ENCODE assay signal across 7 cellular contexts in the genomic region with DNA sequence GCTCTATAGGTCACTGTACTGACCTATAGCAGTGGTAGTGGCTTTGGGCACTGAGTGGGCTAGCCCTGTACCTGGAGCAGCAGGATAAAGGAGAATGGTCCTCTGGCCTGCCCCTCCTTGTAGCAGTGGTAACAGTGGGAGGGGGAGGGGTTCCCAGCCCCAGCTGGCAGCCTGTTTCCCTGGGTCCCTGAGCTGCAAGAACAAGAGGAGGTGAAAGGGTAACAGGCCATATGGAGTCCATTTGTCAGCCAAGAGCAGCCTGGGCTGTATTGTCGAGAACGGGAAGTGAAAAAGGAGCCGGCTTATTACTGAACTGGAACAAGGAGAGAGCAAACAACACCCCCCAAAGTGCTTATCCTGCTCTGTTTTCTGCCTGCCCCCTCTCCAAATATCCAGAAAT.
DNase-seq lines count a peak whose midpoint lies in the region; ATAC-seq and TF ChIP-seq lines count a peak whose summit lies in the region.

No MANE protein-coding gene starts in this region.

- peak overlapping the region; percentile 9 for H3K4me2 ChIP-seq in SU-DHL-6 (ENCODE audit: low read depth, low read length, poor library complexity, severe bottlenecking)
- no peak overlapping the region for H3K4me2 ChIP-seq in PC-9

- intact Hi-C loops in PC-9 (cut with micrococcal nuclease; ENCODE audit: unreplicated experiment) = no loop called here

- no peaks in the 10 kb centered on the region for H3K27me3 ChIP-seq in SU-DHL-6 (ENCODE audit: low read length)
- H3K27me3 ChIP-seq in lung (ENCODE audit: control insufficient read depth, insufficient read depth) = no peaks in the 10 kb centered on the region
- no peaks in the 10 kb centered on the region for H3K27me3 ChIP-seq in PC-9 (ENCODE audit: insufficient read depth, low read depth)

- 7 to 30% methylated on average over 3 of the region's 3 CpGs for WGBS in lung, 2 donors

- H3K27ac ChIP-seq in SU-DHL-6 (ENCODE audit: low read depth, low read length) (peak overlapping the region; percentile 40), lung (ENCODE audit: low read depth in 1 of 2, low read length in 1 of 2) (peak overlapping the region in 1 of 2 donors; percentile 20), PC-9 (no peak overlapping the region)

- CTCF ChIA-PET in PC-9 (lab: Charles Lee) = no interaction called here

- H3K36me3 ChIP-seq in SU-DHL-6 (ENCODE audit: low read length) (no peaks in the 10 kb centered on the region), lung (ENCODE audit: control insufficient read depth in 2 of 2, insufficient read depth in 2 of 2, low read length in 2 of 2) (no peaks in the 10 kb centered on the region), PC-9 (ENCODE audit: low read depth) (no peaks in the 10 kb centered on the region)

- peak; percentile 52 for ATAC-seq in GM19463 (IDR thresholded peaks at IDR 0.05; ENCODE audit: unreplicated experiment)
- ATAC-seq in HG03342 (IDR thresholded peaks at IDR 0.05; ENCODE audit: unreplicated experiment) = peak; percentile 54
- ATAC-seq in lung (ENCODE audit: insufficient read depth, low FRiP score) = peak; percentile 16

- H3K4me1 ChIP-seq in lung (ENCODE audit: control insufficient read depth in 2 of 2, insufficient read depth in 2 of 2, low read length in 2 of 2) (peaks cover 31 to 58% of the 10 kb centered on the region in 2 donors), PC-9 (replicated peaks; ENCODE audit: insufficient read depth) (peaks cover 8% of the 10 kb centered on the region)

- POLR2A ChIA-PET in PC-9 (lab: Charles Lee; ENCODE audit: unreplicated experiment) = no interaction called here

- H3K9ac ChIP-seq in SU-DHL-6 (ENCODE audit: low read length) = no peak overlapping the region

- H2AFZ ChIP-seq in SU-DHL-6 (ENCODE audit: low read depth, low read length, severe bottlenecking) (no peak overlapping the region), PC-9 (no peak overlapping the region)

- H4K20me1 ChIP-seq in SU-DHL-6 (ENCODE audit: low read depth, low read length) (peaks cover 15% of the 10 kb centered on the region; the same call in 1 of the 2 replicates), PC-9 (ENCODE audit: insufficient read depth) (no peaks in the 10 kb centered on the region)

- DNase-seq in lung (ENCODE audit: low spot score) (no peak), 8988T (no peak), PC-9 (no peak), islet precursor cell (no peak)

- peaks cover 100% of the 10 kb centered on the region for H3K79me2 ChIP-seq in SU-DHL-6 (ENCODE audit: insufficient read depth, low read length)
- no peaks in the 10 kb centered on the region for H3K79me2 ChIP-seq in PC-9 (ENCODE audit: low read depth)

- H3K4me3 ChIP-seq in SU-DHL-6 (ENCODE audit: insufficient read depth, low read length, poor library complexity, severe bottlenecking) (no peak overlapping the region), lung (no peak overlapping the region), PC-9 (no peak overlapping the region)

- TF ChIP-seq CTCF in SU-DHL-6 (IDR thresholded peaks at IDR 0.05; ENCODE audit: insufficient read depth, low read length, poor library complexity, severe bottlenecking) = no peak
- no peak for TF ChIP-seq CTCF in lung (IDR thresholded peaks at IDR 0.05; ENCODE audit: control extremely low read depth, extremely low read depth)
- no peak for TF ChIP-seq CTCF in PC-9 (conservative IDR thresholded peaks at IDR 0.05)

- H3K9me2 ChIP-seq in SU-DHL-6 (replicated peaks; ENCODE audit: insufficient read depth, low read length) (no peaks in the 10 kb centered on the region), PC-9 (ENCODE audit: insufficient read depth) (no peaks in the 10 kb centered on the region)

- H3F3A ChIP-seq in SU-DHL-6 (ENCODE audit: insufficient read depth) (no peaks in the 10 kb centered on the region), PC-9 (ENCODE audit: insufficient read depth, low read depth) (no peaks in the 10 kb centered on the region)

- H3K9me3 ChIP-seq in SU-DHL-6 (ENCODE audit: insufficient read depth, low read length) = no peaks in the 10 kb centered on the region
- no peaks in the 10 kb centered on the region for H3K9me3 ChIP-seq in lung (ENCODE audit: control insufficient read depth in 2 of 2, insufficient read depth in 1 of 2, low read length in 1 of 2)
- no peaks in the 10 kb centered on the region; the same call in 1 of the 2 replicates for H3K9me3 ChIP-seq in PC-9 (ENCODE audit: insufficient read depth, low read depth)

- no TSS peak for BruUV-seq in PC-9 (replicated peaks; lab: Mats Ljungman, UMichigan)
